ENCODE assay signal across 34 cellular contexts in the genomic region with DNA sequence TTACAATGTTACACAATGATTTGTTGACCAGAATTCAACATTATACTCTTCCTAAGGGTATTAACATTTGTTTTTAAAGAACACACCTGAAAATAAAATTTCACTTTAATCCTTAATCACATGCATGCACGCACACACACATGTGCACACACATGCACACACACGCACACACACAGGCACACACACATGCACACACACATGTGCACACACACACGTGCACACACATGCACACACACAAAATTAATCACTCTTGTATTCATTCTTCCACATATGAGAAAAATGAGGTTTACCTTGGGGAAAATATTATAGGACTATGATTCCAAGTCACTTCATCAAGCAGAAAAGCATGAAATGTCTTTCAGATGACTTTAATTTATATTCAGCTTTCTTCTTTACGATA.
DNase-seq lines count a peak whose midpoint lies in the region; ATAC-seq, FAIRE-seq and TF ChIP-seq lines count a peak whose summit lies in the region.
"Had no signal": no experiment of that assay in that cellular context is flagged by ENCODE, and none has a peak within 500 bp of the region (broad histone marks: within the 10 kb centered on the region; RNA-seq: fewer than 3 reads in every experiment).

No MANE protein-coding gene starts in this region.

- ATAC-seq in HepG2 (no peak), right lobe of liver (no peak), A549 (no peak), GM21717 (IDR thresholded peaks at IDR 0.05; ENCODE audit: unreplicated experiment) (no peak), HG02885 (IDR thresholded peaks at IDR 0.05; ENCODE audit: poor library complexity, unreplicated experiment) (no peak)
- ATAC-seq: CD8-positive, alpha-beta T cell had no signal

- H3K27ac ChIP-seq in HepG2 (ENCODE audit: extremely low read length, insufficient read depth, low read length) = no peak overlapping the region
- no peak overlapping the region for H3K27ac ChIP-seq in right lobe of liver
- no peak overlapping the region for H3K27ac ChIP-seq in A549
- H3K27ac ChIP-seq in HEK293 (ENCODE audit: extremely low read depth, low read depth, low read length) = no peak overlapping the region
- H3K27ac ChIP-seq in endothelial cell of umbilical vein (ENCODE audit: insufficient read depth, low read depth, low read length) = no peak overlapping the region
- H3K27ac ChIP-seq: 22Rv1; BLaER1; BLaER1 treated with 17β-estradiol and CSF1 and Interleukin-3, amounts not matched to agents 10 nM and 100 nM; C4-2B had no signal

- 2% methylated on average over 4 of the region's 4 CpGs for WGBS in HepG2 (ENCODE audit: low lambda C conversion rate)
- WGBS in right lobe of liver (ENCODE audit: insufficient coverage, low coverage, low lambda C conversion rate, missing lambda C conversion rate) = 41% methylated on average over 4 of the region's 4 CpGs
- WGBS in A549 (ENCODE audit: missing lambda C conversion rate) = 40% methylated on average over 4 of the region's 4 CpGs

- FAIRE-seq in HepG2 (lab: Jason Lieb, UNC) = no peak
- FAIRE-seq in A549 (lab: Jason Lieb, UNC) = no peak
- no peak for FAIRE-seq in endothelial cell of umbilical vein (lab: Jason Lieb, UNC)
- FAIRE-seq: A204.1, D721Med had no signal

- no peaks in the 10 kb centered on the region for H3K79me2 ChIP-seq in HepG2 (ENCODE audit: insufficient read depth, low read length)
- no peaks in the 10 kb centered on the region for H3K79me2 ChIP-seq in endothelial cell of umbilical vein (ENCODE audit: control insufficient read depth, insufficient read depth, low read length)

- in situ Hi-C loops in HepG2 (cut with HindIII; ENCODE audit: extremely low pct_ligation_motif_present, low pct_unique_long_range_greater_than_20kb) = no loop called here

- H2AFZ ChIP-seq in HepG2 (ENCODE audit: low read length) = no peak overlapping the region
- no peak overlapping the region for H2AFZ ChIP-seq in endothelial cell of umbilical vein (ENCODE audit: low read depth, low read length)

- BruUV-seq in HepG2 (replicated peaks; lab: Mats Ljungman, UMichigan) (no TSS peak), endothelial cell of umbilical vein (replicated peaks; lab: Mats Ljungman, UMichigan) (no TSS peak)

- TF ChIP-seq POLR2A in HepG2 (IDR thresholded peaks at IDR 0.05; ENCODE audit: insufficient read depth in 1 of 2, low read depth in 2 of 2, low read length in 2 of 2) (no peak), right lobe of liver (IDR thresholded peaks at IDR 0.05) (no peak), A549 (IDR thresholded peaks at IDR 0.05; ENCODE audit: low read length) (0 out of 2 replicates have a peak, but pooled peaks have one; percentile 13), endothelial cell of umbilical vein (IDR thresholded peaks at IDR 0.05; ENCODE audit: low read depth, low read length) (no peak)

- H4K20me1 ChIP-seq in HepG2 (ENCODE audit: insufficient read depth, low read length) (no peaks in the 10 kb centered on the region), endothelial cell of umbilical vein (replicated peaks; ENCODE audit: control insufficient read depth, extremely low read depth, insufficient read depth, low read length) (no peaks in the 10 kb centered on the region)
- H4K20me1 ChIP-seq: BLaER1; BLaER1 treated with 17β-estradiol and CSF1 and Interleukin-3, amounts not matched to agents 10 nM and 100 nM had no signal

- no peaks in the 10 kb centered on the region for H3K4me1 ChIP-seq in HepG2 (ENCODE audit: insufficient read depth, low read length)
- H3K4me1 ChIP-seq in right lobe of liver = no peaks in the 10 kb centered on the region
- H3K4me1 ChIP-seq in A549 = peaks cover 10% of the 10 kb centered on the region; the same call in 2 of the 3 replicates
- H3K4me1 ChIP-seq in HEK293 (ENCODE audit: control insufficient read depth, insufficient read depth, low read length) = no peaks in the 10 kb centered on the region
- H3K4me1 ChIP-seq in endothelial cell of umbilical vein (ENCODE audit: control insufficient read depth, extremely low read depth, insufficient read depth, low read length) = no peaks in the 10 kb centered on the region
- H3K4me1 ChIP-seq: BE2C, Caco-2 had no signal

- dilution Hi-C loops in endothelial cell of umbilical vein (cut with MboI; ENCODE audit: extremely low pct_ligation_motif_present, low sequenced_read_pairs) = no loop called here

- intact Hi-C loops in HepG2 (cut with micrococcal nuclease; ENCODE audit: unreplicated experiment) = no loop called here
- intact Hi-C loops in right lobe of liver (cut with DNase I) = no loop called here
- intact Hi-C loops in endothelial cell of umbilical vein (cut with micrococcal nuclease) = no loop called here

- TF ChIP-seq RAD21 in HepG2 (CRISPR knock-in tag; IDR thresholded peaks at IDR 0.05) (no peak), A549 (conservative IDR thresholded peaks at IDR 0.05 in 1 of 2, IDR thresholded peaks at IDR 0.05 in 1 of 2) (no peak)

- POLR2A ChIA-PET in HepG2 (lab: Yijun Ruan, JAX) = no interaction called here
- POLR2A ChIA-PET in A549 (lab: Yijun Ruan, JAX) = no interaction called here
- POLR2A ChIA-PET in HEK293 (lab: Yijun Ruan, JAX) = no interaction called here
- POLR2A ChIA-PET in endothelial cell of umbilical vein (lab: Charles Lee) = no interaction called here

- H3K4me2 ChIP-seq in HepG2 (ENCODE audit: low read depth, low read length) (no peak overlapping the region), A549 (no peak overlapping the region), endothelial cell of umbilical vein (ENCODE audit: insufficient read depth, low read length) (no peak overlapping the region)
- H3K4me2 ChIP-seq: BLaER1; BLaER1 treated with 17β-estradiol and CSF1 and Interleukin-3, amounts not matched to agents 10 nM and 100 nM had no signal

- H3K9me3 ChIP-seq in HepG2 (ENCODE audit: low read length) = no peaks in the 10 kb centered on the region
- H3K9me3 ChIP-seq in right lobe of liver = no peaks in the 10 kb centered on the region
- H3K9me3 ChIP-seq in A549 = no peaks in the 10 kb centered on the region; the same call in 2 of the 3 replicates
- H3K9me3 ChIP-seq in HEK293 (ENCODE audit: control insufficient read depth, insufficient read depth, low read depth, low read length) = no peaks in the 10 kb centered on the region
- no peaks in the 10 kb centered on the region for H3K9me3 ChIP-seq in endothelial cell of umbilical vein (replicated peaks; ENCODE audit: control insufficient read depth, insufficient read depth, low read length)
- H3K9me3 ChIP-seq: BE2C, BLaER1, Caco-2 had no signal

- CTCF ChIA-PET in HepG2 (lab: Yijun Ruan, JAX; ENCODE audit: low intra/inter-chr PET ratio, low total read pairs) (no interaction called here), A549 (lab: Yijun Ruan, JAX) (no interaction called here), HEK293 (lab: Yijun Ruan, JAX) (interaction anchor here (0.6 kb wide), 1 partner anchor 488 kb away, joined by 3 read pairs; no protein-coding TSS in a partner anchor), endothelial cell of umbilical vein (lab: Charles Lee) (no interaction called here)

- DNase-seq in HepG2 (ENCODE audit: low spot score) (no peak), right lobe of liver (no peak), A549 (ENCODE audit: low read depth in 1 of 2, low spot score in 1 of 2) (no peak), endothelial cell of umbilical vein (ENCODE audit: low read depth, low spot score) (no peak), NAMALWA (ENCODE audit: low spot score) (no peak)
- DNase-seq: 8988T; ACHN; AML-193; BE2C; C1 segment of cervical spinal cord; Caco-2; Calu3; CD4-positive, alpha-beta memory T cell; CD4-positive, alpha-beta T cell; CD4-positive, CD25-positive, alpha-beta regulatory T cell; CD8-positive, alpha-beta memory T cell; CD8-positive, alpha-beta T cell; COR-L47; DMS 273 treated with DMSO at 0.1 percent for 48 hours; DMS153; DMS53; DMS79; DMS79 treated with DMSO at 0.1 percent for 48 hours; DND-41; EL had no signal

- TF ChIP-seq CTCF in HepG2 (CRISPR knock-in tag; IDR thresholded peaks at IDR 0.05) = no peak
- no peak for TF ChIP-seq CTCF in right lobe of liver (IDR thresholded peaks at IDR 0.05)
- TF ChIP-seq CTCF in A549 (IDR thresholded peaks at IDR 0.05) = no peak
- TF ChIP-seq CTCF in HEK293 (tag by site-specific recombination; IDR thresholded peaks at IDR 0.05) = no peak
- TF ChIP-seq CTCF in endothelial cell of umbilical vein (IDR thresholded peaks at IDR 0.05; ENCODE audit: extremely low read depth in 1 of 2, insufficient read depth in 1 of 2, low read depth in 1 of 2, low read length in 2 of 2) = no peak

- no peaks in the 10 kb centered on the region for H3K9me1 ChIP-seq in endothelial cell of umbilical vein (replicated peaks; ENCODE audit: control insufficient read depth, extremely low read depth, insufficient read depth, low read length)

- no peak overlapping the region for H3K4me3 ChIP-seq in HepG2 (replicated peaks in 1 of 3; ENCODE audit: insufficient read depth in 1 of 3, low read depth in 2 of 3, low read length in 3 of 3)
- H3K4me3 ChIP-seq in right lobe of liver = no peak overlapping the region
- no peak overlapping the region for H3K4me3 ChIP-seq in A549
- H3K4me3 ChIP-seq in HEK293 (ENCODE audit: low read depth, low read length) = no peak overlapping the region
- H3K4me3 ChIP-seq in endothelial cell of umbilical vein (replicated peaks in 1 of 3; ENCODE audit: insufficient read depth in 1 of 3, low read depth in 1 of 3, low read length in 3 of 3) = no peak overlapping the region
- H3K4me3 ChIP-seq: BLaER1; BLaER1 treated with 17β-estradiol and CSF1 and Interleukin-3, amounts not matched to agents 10 nM and 100 nM had no signal

- no peaks in the 10 kb centered on the region; a peak in 1 of 5 replicates for H3K27me3 ChIP-seq in HepG2 (ENCODE audit: control insufficient read depth in 1 of 2, insufficient read depth in 2 of 2, low read length in 2 of 2)
- no peaks in the 10 kb centered on the region for H3K27me3 ChIP-seq in right lobe of liver
- H3K27me3 ChIP-seq in endothelial cell of umbilical vein (ENCODE audit: control insufficient read depth in 2 of 2, insufficient read depth in 2 of 2, low read length in 2 of 2) = no peaks in the 10 kb centered on the region
- H3K27me3 ChIP-seq: BE2C; BLaER1; BLaER1 treated with 17β-estradiol and CSF1 and Interleukin-3, amounts not matched to agents 10 nM and 100 nM had no signal

- H3K9ac ChIP-seq in HepG2 (ENCODE audit: insufficient read depth, low read depth, low read length) (no peak overlapping the region), endothelial cell of umbilical vein (replicated peaks; ENCODE audit: extremely low read depth, insufficient read depth, low read length) (no peak overlapping the region)
- H3K9ac ChIP-seq: BLaER1; BLaER1 treated with 17β-estradiol and CSF1 and Interleukin-3, amounts not matched to agents 10 nM and 100 nM had no signal

- TF ChIP-seq EP300 in HepG2 (IDR thresholded peaks at IDR 0.05; ENCODE audit: low read depth in 2 of 2, low read length in 2 of 2) (no peak), HepG2 (CRISPR knock-in tag; IDR thresholded peaks at IDR 0.05; ENCODE audit: borderline replicate concordance) (no peak), A549 (IDR thresholded peaks at IDR 0.05) (no peak)

- H3K36me3 ChIP-seq in HepG2 (replicated peaks in 1 of 2; ENCODE audit: control insufficient read depth in 1 of 2, insufficient read depth in 2 of 2, low read length in 2 of 2) = no peaks in the 10 kb centered on the region
- no peaks in the 10 kb centered on the region for H3K36me3 ChIP-seq in right lobe of liver
- H3K36me3 ChIP-seq in HEK293 (ENCODE audit: control insufficient read depth in 2 of 2, insufficient read depth in 1 of 2, low read length in 2 of 2) = no peaks in the 10 kb centered on the region
- no peaks in the 10 kb centered on the region for H3K36me3 ChIP-seq in endothelial cell of umbilical vein (ENCODE audit: control insufficient read depth in 2 of 2, extremely low read depth in 1 of 2, insufficient read depth in 2 of 2, low read length in 2 of 2)
- H3K36me3 ChIP-seq: BE2C; BLaER1; BLaER1 treated with 17β-estradiol and CSF1 and Interleukin-3, amounts not matched to agents 10 nM and 100 nM had no signal
